In genomic region chr2:241844066-241844728, GRCh38 we compare ENCODE assay signal across 1 cellular context.
TF ChIP-seq lines count a peak whose summit lies in the region.

No MANE protein-coding gene starts in this region.

TF ChIP-seq in K562, 482 proteins besides CTCF, POLR2A, EP300 and RAD21 (continued from another document):
- TF ChIP-seq ZNF592 (IDR thresholded peaks at IDR 0.05): peak; percentile 45; the same call in 1 of the 2 replicates
- no peak for TF ChIP-seq EHMT2 (IDR thresholded peaks at IDR 0.05)
- no peak for TF ChIP-seq ZNF239 (CRISPR knock-in tag; IDR thresholded peaks at IDR 0.05)
- TF ChIP-seq TBP (optimal IDR thresholded peaks at IDR 0.05; ENCODE audit: low read depth, low read length): peak; percentile 46
- peak; percentile 56 for TF ChIP-seq PKNOX1 (IDR thresholded peaks at IDR 0.05)
- TF ChIP-seq KLF13 (tag; IDR thresholded peaks at IDR 0.05; ENCODE audit: borderline replicate concordance, low read depth): no peak
- TF ChIP-seq CTCFL (IDR thresholded peaks at IDR 0.05; ENCODE audit: borderline replicate concordance, insufficient read depth, low read depth, low read length, poor library complexity, severe bottlenecking): peak; percentile 56
- no peak for TF ChIP-seq KAT2B (IDR thresholded peaks at IDR 0.05; ENCODE audit: low read depth, low read length)
- no peak for TF ChIP-seq HSF4 (CRISPR knock-in tag; IDR thresholded peaks at IDR 0.05; ENCODE audit: borderline replicate concordance)
